In the genomic region with DNA sequence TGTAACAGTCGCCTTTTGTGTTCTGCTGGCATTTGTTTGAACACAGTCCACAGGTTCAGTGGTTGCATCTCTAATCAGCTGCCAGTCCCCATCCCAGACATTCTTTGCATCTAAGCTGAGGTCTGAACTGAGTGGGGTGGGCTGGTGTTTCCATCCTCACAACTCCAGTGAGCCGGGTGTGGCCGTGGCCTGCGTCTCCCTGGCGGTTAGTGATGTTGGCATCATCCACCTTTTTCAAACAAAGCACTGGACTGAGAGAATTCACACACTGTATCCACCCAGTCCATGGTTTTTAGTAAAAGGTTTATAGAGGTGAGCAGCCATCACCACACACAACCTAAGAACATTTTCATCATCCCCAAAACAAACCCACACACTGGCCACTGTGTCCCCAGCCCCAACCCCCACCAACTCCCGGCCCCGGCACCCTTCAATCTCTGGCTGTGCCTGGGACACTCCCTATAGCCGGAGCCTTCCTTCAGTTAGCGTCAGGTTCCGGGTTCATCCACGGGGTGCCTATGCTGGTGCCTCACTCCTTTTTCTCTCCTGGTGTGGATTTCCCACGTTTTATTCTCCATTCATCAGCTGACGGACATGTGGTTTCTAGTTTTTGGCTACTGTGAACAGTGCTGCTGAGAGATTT, we compare ENCODE assay signal across 14 cellular contexts.
"Had no signal": no experiment of that assay in that cellular context is flagged by ENCODE, and none has a peak within 500 bp of the region (broad histone marks: within the 10 kb centered on the region; RNA-seq: fewer than 3 reads in every experiment).

No MANE protein-coding gene starts in this region.

- H3K27ac Mint-ChIP-seq: activated naive CD4-positive, alpha-beta T cell treated with anti-CD3 and anti-CD28 coated beads, Interleukin-2, amount 10 ng/mL, durations not matched to agents 7 days and 5 days; dendritic cell treated with granulocyte-macrophage colony-stimulating factor and Interleukin-4, amounts not matched to agents 40 ng/mL and 50 ng/mL, for 4 days; effector memory CD8-positive, alpha-beta T cell; mesothelial cell of epicardium; stimulated activated effector memory CD8-positive, alpha-beta T cell treated with anti-CD3 and anti-CD28 coated beads, Interleukin-12 subunit alpha, Interleukin-12 subunit beta, amount 100 ng/mL, for 72 hours had no signal

- H3K4me3 Mint-ChIP-seq: activated naive CD4-positive, alpha-beta T cell treated with anti-CD3 and anti-CD28 coated beads, Interleukin-2, amount 10 ng/mL, durations not matched to agents 7 days and 5 days; central memory CD8-positive, alpha-beta T cell; dendritic cell treated with granulocyte-macrophage colony-stimulating factor and Interleukin-4, amounts not matched to agents 40 ng/mL and 50 ng/mL, for 4 days; effector memory CD8-positive, alpha-beta T cell; mesothelial cell of epicardium; stimulated activated effector memory CD8-positive, alpha-beta T cell treated with anti-CD3 and anti-CD28 coated beads, Interleukin-12 subunit alpha, Interleukin-12 subunit beta, amount 100 ng/mL, for 72 hours had no signal

- H3K27ac ChIP-seq: lower lobe of right lung, suprapubic skin, upper lobe of left lung had no signal

- H3K9me3 Mint-ChIP-seq: brain; central memory CD8-positive, alpha-beta T cell; dendritic cell treated with granulocyte-macrophage colony-stimulating factor and Interleukin-4, amounts not matched to agents 40 ng/mL and 50 ng/mL, for 4 days; effector memory CD8-positive, alpha-beta T cell; mesothelial cell of epicardium; stimulated activated effector memory CD8-positive, alpha-beta T cell treated with anti-CD3 and anti-CD28 coated beads, Interleukin-12 subunit alpha, Interleukin-12 subunit beta, amount 100 ng/mL, for 72 hours had no signal

- H3K4me3 ChIP-seq: lower lobe of right lung, suprapubic skin, upper lobe of left lung had no signal

- FAIRE-seq: small intestine had no signal

- DNase-seq: activated CD4-positive, alpha-beta T cell treated with anti-CD3 and anti-CD28 coated beads, Interleukin-2, amount 50 U/mL, for 4 hours; activated naive CD4-positive, alpha-beta T cell treated with anti-CD3 and anti-CD28 coated beads, Interleukin-2, amount 10 ng/mL, durations not matched to agents 7 days and 5 days; effector memory CD8-positive, alpha-beta T cell; lower lobe of right lung; small intestine had no signal

- H3K27me3 Mint-ChIP-seq: activated naive CD4-positive, alpha-beta T cell treated with anti-CD3 and anti-CD28 coated beads, Interleukin-2, amount 10 ng/mL, durations not matched to agents 7 days and 5 days; brain; central memory CD8-positive, alpha-beta T cell; dendritic cell treated with granulocyte-macrophage colony-stimulating factor and Interleukin-4, amounts not matched to agents 40 ng/mL and 50 ng/mL, for 4 days; effector memory CD8-positive, alpha-beta T cell had no signal

- H3K27me3 ChIP-seq: suprapubic skin, upper lobe of left lung had no signal

- H3K4me1 Mint-ChIP-seq: central memory CD8-positive, alpha-beta T cell; mesothelial cell of epicardium had no signal

- ATAC-seq: activated CD4-positive, CD25-positive, alpha-beta regulatory T cell treated with anti-CD3 and anti-CD28 coated beads, Interleukin-2, amount 50 U/mL, for 24 hours; effector memory CD8-positive, alpha-beta T cell; lower lobe of right lung; right cardiac atrium; stimulated activated effector memory CD8-positive, alpha-beta T cell treated with anti-CD3 and anti-CD28 coated beads, Interleukin-12 subunit alpha, Interleukin-12 subunit beta, amount 100 ng/mL, for 72 hours had no signal

- H3K9me3 ChIP-seq: lower lobe of right lung, suprapubic skin, upper lobe of left lung had no signal
